In the genomic region with DNA sequence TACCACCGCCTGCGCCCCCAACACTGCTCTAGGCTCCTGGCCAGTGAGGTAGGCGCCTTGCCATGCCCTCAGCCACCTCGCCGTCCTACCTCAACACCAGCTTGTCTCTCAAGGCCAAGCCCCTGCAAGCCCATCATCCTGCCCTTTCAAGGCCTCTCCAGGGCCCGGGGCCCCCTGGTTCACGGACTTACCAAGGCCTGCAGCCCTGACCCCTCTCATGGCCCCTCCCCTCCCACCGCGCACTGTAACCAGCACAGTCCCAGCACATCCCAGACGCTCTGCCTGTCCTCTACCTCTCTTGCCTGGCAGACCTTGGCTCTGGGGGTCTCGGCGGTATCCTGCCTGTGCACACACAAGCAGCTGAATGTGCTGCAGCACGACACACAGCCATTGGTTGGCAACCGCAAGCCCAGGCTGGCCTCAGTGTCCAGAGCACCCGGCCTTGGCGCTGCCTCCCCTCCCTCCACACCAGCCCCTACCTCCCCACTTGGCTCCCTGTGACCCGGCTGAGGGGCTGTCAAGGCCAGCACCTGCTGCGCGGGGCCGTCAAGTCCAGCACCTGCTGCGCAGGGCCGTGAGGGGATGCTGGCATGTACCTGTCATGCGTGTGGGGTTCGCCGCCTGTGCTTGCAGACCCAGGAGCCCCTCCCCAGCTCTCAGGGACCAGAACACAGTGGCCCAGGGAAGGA, we compare ENCODE assay signal across 19 cellular contexts. TPM values are rescaled to one million over a fixed set of nuclear protein-coding genes. Genes with fewer than 3 reads are reported as not detected.
DNase-seq lines count a peak whose midpoint lies in the region; ATAC-seq, FAIRE-seq and TF ChIP-seq lines count a peak whose summit lies in the region.
"Had no signal": no experiment of that assay in that cellular context is flagged by ENCODE, and none has a peak within 500 bp of the region (broad histone marks: within the 10 kb centered on the region; RNA-seq: fewer than 3 reads in every experiment).

No MANE protein-coding gene starts in this region.

- H4K8ac ChIP-seq in neuronal stem cell (ENCODE audit: low read depth, low read length), result peak overlapping the region; percentile 97

- H4K20me1 ChIP-seq in DND-41 (ENCODE audit: insufficient read depth, low read length), result no peaks in the 10 kb centered on the region; the same call in 1 of the 2 replicates

- CTCF ChIA-PET in RWPE1 (lab: Yijun Ruan, JAX) (interaction anchor here (0.6 kb wide), 1 partner anchor 112 kb away, joined by 3 read pairs; no protein-coding TSS in a partner anchor), MCF 10A (lab: Yijun Ruan, JAX) (interaction anchor here (0.7 to 1.1 kb wide), 3 partner anchors 42 to 118 kb away, joined by 3 to 5 read pairs (median 5); no protein-coding TSS in a partner anchor)

- WGBS in neuronal stem cell (ENCODE audit: extremely low coverage in 2 of 2, insufficient read length in 2 of 2, insufficient replicate concordance in 1 of 2), 2 donors, result no CpG with 5 or more reads among the region's 25 CpGs

- intact Hi-C loops in kidney (cut with DNase I), result no loop called here
- intact Hi-C loops in MCF 10A (cut with micrococcal nuclease), result no loop called here

- DNase-seq in DND-41, result no peak
- no peak for DNase-seq in RWPE1 (ENCODE audit: low spot score)
- peak; percentile 67 for DNase-seq in kidney
- DNase-seq in neuronal stem cell (ENCODE audit: low spot score), result no peak
- DNase-seq in SIG-M5 (lab: John Stamatoyannopoulos, UW), result no peak
- DNase-seq in foreskin keratinocyte, result no peak
- DNase-seq in MCF 10A (ENCODE audit: unreplicated experiment), result no peak
- no peak for DNase-seq in cerebellum (ENCODE audit: low spot score)
- DNase-seq: Caco-2; CD8-positive, alpha-beta memory T cell; GF-D8; GM23248; H9; KBM-7 had no signal

- peaks cover 4% of the 10 kb centered on the region for H3K36me3 Mint-ChIP-seq in MCF 10A (ENCODE audit: insufficient read depth, unreplicated experiment)
- H3K36me3 Mint-ChIP-seq: CD14-positive monocyte had no signal

- H2BK120ac ChIP-seq in neuronal stem cell (ENCODE audit: low read depth, low read length), result no peak overlapping the region

- peak overlapping the region; percentile 87 for H2AK5ac ChIP-seq in neuronal stem cell (ENCODE audit: low read depth, low read length)

- ATAC-seq in DND-41 (ENCODE audit: insufficient read depth, low read depth), result 0 out of 3 replicates have a peak, but pooled peaks have one; percentile 13
- ATAC-seq in foreskin keratinocyte, result no peak
- ATAC-seq: A549 had no signal

- H3K27ac Mint-ChIP-seq in MCF 10A (ENCODE audit: low read depth, unreplicated experiment), result no peak overlapping the region
- H3K27ac Mint-ChIP-seq: H9 had no signal

- H2BK15ac ChIP-seq in neuronal stem cell (ENCODE audit: low read length), result peak overlapping the region; percentile 39

- no peaks in the 10 kb centered on the region for H3K9me3 ChIP-seq in DND-41 (ENCODE audit: insufficient read depth, low read length, severe bottlenecking)
- no peaks in the 10 kb centered on the region for H3K9me3 ChIP-seq in kidney (ENCODE audit: control insufficient read depth in 1 of 2, low read length in 2 of 2)
- peaks cover 0 to 2% of the 10 kb centered on the region in 2 donors for H3K9me3 ChIP-seq in neuronal stem cell (replicated peaks in 1 of 2; ENCODE audit: control insufficient read depth in 2 of 2, insufficient read depth in 1 of 2, low read depth in 1 of 2, low read length in 2 of 2)
- H3K9me3 ChIP-seq: A549, Caco-2 had no signal

- H3K4me3 Mint-ChIP-seq in MCF 10A (ENCODE audit: unreplicated experiment), result no peak overlapping the region
- H3K4me3 Mint-ChIP-seq: CD14-positive monocyte; CD8-positive, alpha-beta memory T cell; H9 had no signal

- no peak overlapping the region for H3K4me2 ChIP-seq in DND-41 (ENCODE audit: insufficient read depth, low read length)
- no peak overlapping the region for H3K4me2 ChIP-seq in neuronal stem cell (ENCODE audit: insufficient read depth, low read length, poor library complexity, severe bottlenecking)
- H3K4me2 ChIP-seq: A549 had no signal

- H3K4me1 ChIP-seq in DND-41 (ENCODE audit: insufficient read depth, low read length), result no peaks in the 10 kb centered on the region
- H3K4me1 ChIP-seq in kidney (ENCODE audit: control insufficient read depth in 1 of 2, insufficient read depth in 1 of 2, low read depth in 1 of 2, low read length in 2 of 2), result no peaks in the 10 kb centered on the region
- peaks cover 0 to 4% of the 10 kb centered on the region in 2 donors for H3K4me1 ChIP-seq in neuronal stem cell (ENCODE audit: control insufficient read depth in 2 of 2, insufficient read depth in 1 of 2, low read depth in 1 of 2, low read length in 2 of 2)
- no peaks in the 10 kb centered on the region for H3K4me1 ChIP-seq in foreskin keratinocyte
- H3K4me1 ChIP-seq: A549, Caco-2 had no signal

- H3K27me3 ChIP-seq in DND-41 (ENCODE audit: insufficient read depth, low read length, poor library complexity) (no peaks in the 10 kb centered on the region), neuronal stem cell (ENCODE audit: control insufficient read depth in 3 of 3, insufficient read depth in 3 of 3, low read depth in 1 of 3, low read length in 3 of 3) (no peaks in the 10 kb centered on the region), foreskin keratinocyte (no peaks in the 10 kb centered on the region)

- H2BK12ac ChIP-seq in neuronal stem cell (ENCODE audit: low read length), result no peak overlapping the region

- H3K14ac ChIP-seq in neuronal stem cell (ENCODE audit: low read length), result peak overlapping the region; percentile 63

- no peak overlapping the region for H3K27ac ChIP-seq in DND-41 (ENCODE audit: low read length)
- peak overlapping the region; percentile 100 for H3K27ac ChIP-seq in RWPE1
- no peak overlapping the region for H3K27ac ChIP-seq in kidney (ENCODE audit: low read depth in 2 of 2, low read length in 2 of 2)
- no peak overlapping the region for H3K27ac ChIP-seq in neuronal stem cell (replicated peaks; ENCODE audit: low read length)
- no peak overlapping the region for H3K27ac ChIP-seq in foreskin keratinocyte
- H3K27ac ChIP-seq: A549, GM23248, HL-60 had no signal

- no peak overlapping the region for H2AFZ ChIP-seq in DND-41 (ENCODE audit: low read depth, low read length)
- H2AFZ ChIP-seq in neuronal stem cell (ENCODE audit: low read length), result no peak overlapping the region
- H2AFZ ChIP-seq: GM23248 had no signal

- H3K9ac ChIP-seq in DND-41 (ENCODE audit: low read depth, low read length) (no peak overlapping the region), kidney (ENCODE audit: low read length in 2 of 2) (no peak overlapping the region), neuronal stem cell (ENCODE audit: low read depth, low read length, poor library complexity) (peak overlapping the region; percentile 54)
- H3K9ac ChIP-seq: GM23248 had no signal

- no peaks in the 10 kb centered on the region for H3K9me3 Mint-ChIP-seq in MCF 10A (ENCODE audit: unreplicated experiment)
- H3K9me3 Mint-ChIP-seq: H9 had no signal

- H3K4me3 ChIP-seq in DND-41 (ENCODE audit: low read depth in 1 of 2, low read length in 2 of 2), result no peak overlapping the region
- H3K4me3 ChIP-seq in kidney (ENCODE audit: low read length in 2 of 2), result no peak overlapping the region
- H3K4me3 ChIP-seq in neuronal stem cell (ENCODE audit: low read length in 2 of 2), result no peak overlapping the region
- H3K4me3 ChIP-seq: A549, GM23248 had no signal

- H3K4ac ChIP-seq in neuronal stem cell (ENCODE audit: low read length), result no peak overlapping the region

- H4K91ac ChIP-seq in neuronal stem cell (ENCODE audit: low read depth, low read length, poor library complexity), result no peak overlapping the region

- no peaks in the 10 kb centered on the region for H3K27me3 Mint-ChIP-seq in MCF 10A (ENCODE audit: insufficient read depth, unreplicated experiment)
- H3K27me3 Mint-ChIP-seq: CD8-positive, alpha-beta memory T cell had no signal

- no peaks in the 10 kb centered on the region for H3K79me2 ChIP-seq in DND-41 (ENCODE audit: insufficient read depth, low read length)

- POLR2A ChIA-PET in RWPE1 (lab: Yijun Ruan, JAX; ENCODE audit: low non-redundant PET) (no interaction called here), MCF 10A (lab: Yijun Ruan, JAX) (interaction anchor here (1.1 kb wide), 1 partner anchor 9 kb away, joined by 3 read pairs; no protein-coding TSS in a partner anchor)

- no TSS peak for BruUV-seq in MCF 10A (replicated peaks; lab: Mats Ljungman, UMichigan)

- peaks cover 59% of the 10 kb centered on the region for H3K36me3 ChIP-seq in DND-41 (ENCODE audit: insufficient read depth, low read length)
- no peaks in the 10 kb centered on the region for H3K36me3 ChIP-seq in kidney (ENCODE audit: control insufficient read depth in 1 of 2, insufficient read depth in 2 of 2, low read length in 2 of 2)
- no peaks in the 10 kb centered on the region for H3K36me3 ChIP-seq in neuronal stem cell (replicated peaks in 1 of 2; ENCODE audit: control insufficient read depth in 2 of 2, insufficient read depth in 2 of 2, low read length in 2 of 2)

- peak overlapping the region; percentile 20 for H2BK5ac ChIP-seq in neuronal stem cell (ENCODE audit: low read length)

- no peaks in the 10 kb centered on the region for H3K79me1 ChIP-seq in neuronal stem cell (ENCODE audit: low read depth, low read length)

- TF ChIP-seq CTCF in DND-41 (IDR thresholded peaks at IDR 0.05; ENCODE audit: borderline replicate concordance, extremely low read depth, low read length, poor library complexity, severe bottlenecking), result no peak
- no peak for TF ChIP-seq CTCF in RWPE1 (conservative IDR thresholded peaks at IDR 0.05; ENCODE audit: low read depth)
- TF ChIP-seq CTCF in kidney (IDR thresholded peaks at IDR 0.05; ENCODE audit: borderline replicate concordance, extremely low read depth, insufficient read depth), result no peak
- TF ChIP-seq CTCF in foreskin keratinocyte (conservative IDR thresholded peaks at IDR 0.05), result no peak
- no peak for TF ChIP-seq CTCF in MCF 10A (IDR thresholded peaks at IDR 0.05; ENCODE audit: unreplicated experiment)

- peak overlapping the region; percentile 95 for H3K23ac ChIP-seq in neuronal stem cell (ENCODE audit: low read depth, low read length, poor library complexity)

- peak overlapping the region; percentile 53 for H3K18ac ChIP-seq in neuronal stem cell (ENCODE audit: low read length)

- FAIRE-seq in kidney (lab: Jason Lieb, UNC), result no peak
- FAIRE-seq: A549 had no signal

- H3K4me1 Mint-ChIP-seq in MCF 10A (ENCODE audit: insufficient read depth, unreplicated experiment), result peaks cover 6% of the 10 kb centered on the region
- H3K4me1 Mint-ChIP-seq: CD14-positive monocyte; CD8-positive, alpha-beta memory T cell had no signal

RNA-seq across cellular contexts. Expression of a gene that starts 37.2 kb away (rescaled TPM):
- total RNA-seq in kidney (5.5 TPM), foreskin keratinocyte (0.54 and 0.63 TPM in 2 replicates), MCF 10A (2022) (not detected in 2 replicates), cerebellum (0.64 TPM)
- polyA plus RNA-seq in kidney (ENCODE audit: insufficient read depth, low read depth, low replicate concordance) (0.45 TPM), foreskin keratinocyte (0.51 and 1.3 TPM in 2 replicates)
- polyA plus RNA-seq in neuronal stem cell (2013, experiment 1 of 2), result 0.31 TPM
- polyA plus RNA-seq in neuronal stem cell (2013, experiment 2 of 2), result 0.26 TPM
- total RNA-seq: CD8-positive, alpha-beta memory T cell had no signal
- polyA plus RNA-seq: AG04450; BJ; CD14-positive monocyte; CD8-positive, alpha-beta memory T cell had no signal

RNA-seq across cellular contexts. Expression of a gene that starts 56.9 kb away (rescaled TPM):
- 4.4 TPM for total RNA-seq in kidney
- polyA plus RNA-seq in kidney (ENCODE audit: insufficient read depth, low read depth, low replicate concordance), result 4.0 TPM
- polyA plus RNA-seq in neuronal stem cell (2013, experiment 1 of 2), result 7.9 TPM
- polyA plus RNA-seq in neuronal stem cell (2013, experiment 2 of 2), result 8.3 TPM
- total RNA-seq in foreskin keratinocyte, result 8.2 and 12.2 TPM in 2 replicates
- polyA plus RNA-seq in foreskin keratinocyte, result 14.8 and 16.4 TPM in 2 replicates
- total RNA-seq in MCF 10A (2022), result 4.3 and 7.1 TPM in 2 replicates
- 4.9 TPM for total RNA-seq in cerebellum

RNA-seq across cellular contexts. Expression of a gene that starts 56.9 kb away (rescaled TPM):
- total RNA-seq in kidney (16.7 TPM), foreskin keratinocyte (21.9 and 24.7 TPM in 2 replicates), MCF 10A (2022) (16.8 and 20.6 TPM in 2 replicates), cerebellum (17.5 TPM)
- polyA plus RNA-seq in kidney (ENCODE audit: insufficient read depth, low read depth, low replicate concordance) (8.8 TPM), foreskin keratinocyte (18.0 and 18.1 TPM in 2 replicates)
- 9.7 TPM for polyA plus RNA-seq in neuronal stem cell (2013, experiment 1 of 2)
- polyA plus RNA-seq in neuronal stem cell (2013, experiment 2 of 2), result 10.2 TPM
